In genomic region chr13:89514534-89515312, GRCh38 we compare ENCODE assay signal across 12 cellular contexts.
A peak's percentile ranks its signal among the peaks of the same experiment; 100 is the strongest.
DNase-seq lines count a peak whose midpoint lies in the region; ATAC-seq and TF ChIP-seq lines count a peak whose summit lies in the region.
"Had no signal": no experiment of that assay in that cellular context is flagged by ENCODE, and none has a peak within 500 bp of the region (broad histone marks: within the 10 kb centered on the region; RNA-seq: fewer than 3 reads in every experiment).

No MANE protein-coding gene starts in this region.

- H3K4me1 ChIP-seq in lower lobe of right lung: peaks cover 11% of the 10 kb centered on the region

- TF ChIP-seq CTCF in cardiac fibroblast (IDR thresholded peaks at IDR 0.05; ENCODE audit: low read depth, low read length): no peak
- no peak for TF ChIP-seq CTCF in lower lobe of right lung (IDR thresholded peaks at IDR 0.05)
- TF ChIP-seq CTCF in chondrocyte (IDR thresholded peaks at IDR 0.05): no peak

- no peaks in the 10 kb centered on the region for H3K36me3 ChIP-seq in lower lobe of right lung
- H3K36me3 ChIP-seq: tibial nerve had no signal

- H3K4me3 ChIP-seq in cardiac fibroblast (replicated peaks in 1 of 2; ENCODE audit: low read depth in 2 of 2, low read length in 2 of 2): no peak overlapping the region
- H3K4me3 ChIP-seq in lower lobe of right lung: no peak overlapping the region
- H3K4me3 ChIP-seq: smooth muscle cell, tibial nerve had no signal

- H3K9me3 Mint-ChIP-seq in chondrocyte (ENCODE audit: low read depth): peaks cover 5% of the 10 kb centered on the region

- ATAC-seq in lower lobe of right lung (peak; percentile 53 to 82), HG03432 (IDR thresholded peaks at IDR 0.05; ENCODE audit: unreplicated experiment) (no peak), HG03095 (IDR thresholded peaks at IDR 0.05; ENCODE audit: unreplicated experiment) (no peak), HG03025 (IDR thresholded peaks at IDR 0.05; ENCODE audit: low FRiP score, unreplicated experiment) (no peak)

- H3K27me3 Mint-ChIP-seq in chondrocyte (ENCODE audit: low read depth): no peaks in the 10 kb centered on the region

- intact Hi-C loops in lower lobe of right lung (cut with DNase I): no loop called here

- peaks cover 7% of the 10 kb centered on the region for H3K9me3 ChIP-seq in lower lobe of right lung
- H3K9me3 ChIP-seq: tibial nerve had no signal

- H3K4me3 Mint-ChIP-seq in chondrocyte (ENCODE audit: unreplicated experiment): no peak overlapping the region

- peak overlapping the region; percentile 21 for H3K27ac ChIP-seq in lower lobe of right lung
- H3K27ac ChIP-seq: tibial nerve had no signal

- H3K27me3 ChIP-seq in lower lobe of right lung (ENCODE audit: low read depth): no peaks in the 10 kb centered on the region
- H3K27me3 ChIP-seq: tibial nerve had no signal

- H3K27ac Mint-ChIP-seq in chondrocyte (ENCODE audit: unreplicated experiment): no peak overlapping the region

- H3K4me1 Mint-ChIP-seq in chondrocyte (ENCODE audit: low read depth): peaks cover 9% of the 10 kb centered on the region

- H3K36me3 Mint-ChIP-seq in chondrocyte (ENCODE audit: low read depth): no peaks in the 10 kb centered on the region

- DNase-seq in DMS153 treated with DMSO at 0.1 percent for 48 hours (lab: John Stamatoyannopoulos, UW; ENCODE audit: unreplicated experiment) (peak; percentile 73), NCI-H460 (ENCODE audit: extremely low read depth, low read depth) (peak; percentile 55), cardiac fibroblast (ENCODE audit: low read depth in 2 of 2) (peak; percentile 59 to 68), lower lobe of right lung (no peak), chondrocyte (ENCODE audit: low spot score) (no peak)
- DNase-seq: activated CD4-positive, alpha-beta T cell treated with anti-CD3 and anti-CD28 coated beads, Interleukin-2, amount 50 U/mL, for 48 hours; effector memory CD4-positive, alpha-beta T cell had no signal

Comparison
In these comparisons a context has a peak if more than half of its experiments do, and no peak if none do; other contexts are left out.
1. DNase-seq: peak in DMS153 treated with DMSO at 0.1 percent for 48 hours (single experiment), NCI-H460 (single experiment) and cardiac fibroblast (2 of 2); none in lower lobe of right lung (single experiment) and chondrocyte (single experiment).
2. ATAC-seq: peak in lower lobe of right lung (2 of 2); none in HG03432 (single experiment), HG03095 (single experiment) and HG03025 (single experiment).